19 cellular contexts compared by ENCODE assay signal in genomic region chr4:30005995-30006394, GRCh38.
"Had no signal": no experiment of that assay in that cellular context is flagged by ENCODE, and none has a peak within 500 bp of the region (broad histone marks: within the 10 kb centered on the region; RNA-seq: fewer than 3 reads in every experiment).

No MANE protein-coding gene starts in this region.

- H3K4me1 ChIP-seq: esophagus squamous epithelium, lower lobe of right lung, right lobe of liver, tibial nerve, upper lobe of left lung had no signal

- DNase-seq: cortex of kidney; effector memory CD8-positive, alpha-beta T cell; erythroblast; esophagus squamous epithelium; hypothalamus; left ventricle myocardium superior; lower lobe of right lung; natural killer cell; occipital lobe; ovary; posterior cingulate gyrus; small intestine; stimulated activated CD4-positive, alpha-beta T cell treated with anti-CD3 and anti-CD28 coated beads, Interleukin-15, amount 100 ng/mL, for 24 hours; stimulated activated CD4-positive, alpha-beta T cell treated with anti-CD3 and anti-CD28 coated beads, Interleukin-2, amount 100 ng/mL, for 48 hours; stimulated activated naive B cell treated with anti-CD40 and anti-IgM and Interleukin-4, amounts not matched to agents 10 μg/mL and 1 μg/mL and 100 μg/mL, for 72 hours; upper lobe of left lung had no signal

- ATAC-seq: effector memory CD8-positive, alpha-beta T cell; left ventricle myocardium superior; natural killer cell; right lobe of liver; stimulated activated naive B cell treated with anti-CD40 and anti-IgM and Interleukin-4, amounts not matched to agents 10 μg/mL and 1 μg/mL and 100 μg/mL, for 72 hours had no signal

- H3K27me3 ChIP-seq: esophagus squamous epithelium, ovary, right lobe of liver, tibial nerve, upper lobe of left lung had no signal

- H3K9me3 ChIP-seq: ovary, right lobe of liver, thoracic aorta, upper lobe of left lung had no signal

- H3K27ac ChIP-seq: esophagus squamous epithelium, lower lobe of right lung, ovary, right lobe of liver, thoracic aorta, tibial nerve, upper lobe of left lung had no signal

- H3K36me3 ChIP-seq: esophagus squamous epithelium, lower lobe of right lung, ovary, right lobe of liver, thoracic aorta, tibial nerve, upper lobe of left lung had no signal

- H3K4me3 ChIP-seq: esophagus squamous epithelium, lower lobe of right lung, ovary, right lobe of liver, thoracic aorta, tibial nerve, upper lobe of left lung had no signal
